Comparison of ENCODE assay signal across 14 cellular contexts in genomic region chr11:33060271-33060670, GRCh38. TPM values are rescaled to one million over a fixed set of nuclear protein-coding genes. Genes with fewer than 3 reads are reported as not detected.
DNase-seq lines count a peak whose midpoint lies in the region; ATAC-seq and TF ChIP-seq lines count a peak whose summit lies in the region.
"Had no signal": no experiment of that assay in that cellular context is flagged by ENCODE, and none has a peak within 500 bp of the region (broad histone marks: within the 10 kb centered on the region; RNA-seq: fewer than 3 reads in every experiment).

No MANE protein-coding gene starts in this region.

- ATAC-seq in stimulated activated naive B cell treated with anti-CD40 and anti-IgM and Interleukin-4, amounts not matched to agents 10 μg/mL and 1 μg/mL and 100 μg/mL, for 72 hours (replicated peaks), result no peak
- ATAC-seq in GM21526 (IDR thresholded peaks at IDR 0.05; ENCODE audit: low FRiP score, unreplicated experiment), result no peak
- ATAC-seq: natural killer cell treated with Interleukin-12 subunit alpha and Interleukin-12 subunit beta and Interleukin-15 and Interleukin-18, amount 100 ng/mL, for 72 hours had no signal

- H3K27me3 Mint-ChIP-seq in stimulated activated naive B cell treated with anti-CD40 and anti-IgM and Interleukin-4, amounts not matched to agents 10 μg/mL and 1 μg/mL and 100 μg/mL, for 72 hours, result no peaks in the 10 kb centered on the region
- H3K27me3 Mint-ChIP-seq: activated naive CD8-positive, alpha-beta T cell treated with anti-CD3 and anti-CD28 coated beads for 36 hours; natural killer cell treated with Interleukin-12 subunit alpha and Interleukin-12 subunit beta and Interleukin-15 and Interleukin-18, amount 100 ng/mL, for 72 hours had no signal

- H3K9me3 Mint-ChIP-seq in stimulated activated naive B cell treated with anti-CD40 and anti-IgM and Interleukin-4, amounts not matched to agents 10 μg/mL and 1 μg/mL and 100 μg/mL, for 72 hours, result no peaks in the 10 kb centered on the region
- H3K9me3 Mint-ChIP-seq: activated naive CD8-positive, alpha-beta T cell treated with anti-CD3 and anti-CD28 coated beads for 36 hours; natural killer cell treated with Interleukin-12 subunit alpha and Interleukin-12 subunit beta and Interleukin-15 and Interleukin-18, amount 100 ng/mL, for 72 hours had no signal

- no peaks in the 10 kb centered on the region for H3K27me3 ChIP-seq in hepatocyte
- H3K27me3 ChIP-seq: stomach had no signal

- H3K36me3 Mint-ChIP-seq in stimulated activated naive B cell treated with anti-CD40 and anti-IgM and Interleukin-4, amounts not matched to agents 10 μg/mL and 1 μg/mL and 100 μg/mL, for 72 hours, result peaks cover 39 to 54% of the 10 kb centered on the region in 2 donors

- H3K4me3 ChIP-seq in OCI-LY7 (ENCODE audit: low read depth, low read length, poor library complexity, severe bottlenecking) (no peak overlapping the region), hepatocyte (no peak overlapping the region)
- H3K4me3 ChIP-seq: stomach had no signal

- 88% methylated on average over 3 of the region's 3 CpGs for WGBS in hepatocyte (ENCODE audit: low lambda C conversion rate, missing lambda C conversion rate)

- H2AFZ ChIP-seq in OCI-LY7 (ENCODE audit: low read length), result no peak overlapping the region
- H2AFZ ChIP-seq in hepatocyte, result no peak overlapping the region

- peak overlapping the region; percentile 47 for H3K27ac Mint-ChIP-seq in stimulated activated naive B cell treated with anti-CD40 and anti-IgM and Interleukin-4, amounts not matched to agents 10 μg/mL and 1 μg/mL and 100 μg/mL, for 72 hours

- no peaks in the 10 kb centered on the region for H3K79me2 ChIP-seq in OCI-LY7 (ENCODE audit: insufficient read depth, low read depth, low read length)
- no peaks in the 10 kb centered on the region for H3K79me2 ChIP-seq in hepatocyte

- no TSS peak for BruUV-seq in OCI-LY7 (replicated peaks; lab: Mats Ljungman, UMichigan)

- H4K20me1 ChIP-seq in OCI-LY7 (ENCODE audit: insufficient read depth, low read length) (no peaks in the 10 kb centered on the region), hepatocyte (ENCODE audit: insufficient read depth, poor library complexity, severe bottlenecking) (no peaks in the 10 kb centered on the region)

- no peaks in the 10 kb centered on the region for H3K9me2 ChIP-seq in OCI-LY7 (ENCODE audit: insufficient read depth, low read length)
- H3K9me2 ChIP-seq in hepatocyte (replicated peaks; ENCODE audit: insufficient read depth), result no peaks in the 10 kb centered on the region

- POLR2A ChIA-PET in OCI-LY7 (lab: Charles Lee), result interaction anchor here (0.5 to 2.0 kb wide), 3 partner anchors 16 to 45 kb away, joined by 5 to 9 read pairs (median 8); partner anchors contain the start of gene DEPDC7

- H3K4me1 ChIP-seq in OCI-LY7 (ENCODE audit: insufficient read depth, low read length, poor library complexity, severe bottlenecking) (peaks cover 8% of the 10 kb centered on the region), hepatocyte (ENCODE audit: insufficient read depth) (peaks cover 10% of the 10 kb centered on the region)

- H3K27ac ChIP-seq in OCI-LY7 (ENCODE audit: low read depth, low read length, poor library complexity, severe bottlenecking), result no peak overlapping the region
- H3K27ac ChIP-seq in hepatocyte, result peak overlapping the region; percentile 79

- H3K36me3 ChIP-seq in OCI-LY7 (ENCODE audit: insufficient read depth, low read length), result peaks cover 65% of the 10 kb centered on the region
- no peaks in the 10 kb centered on the region for H3K36me3 ChIP-seq in hepatocyte (replicated peaks; ENCODE audit: insufficient read depth, low read depth)

- DNase-seq in NCI-H345 (lab: John Stamatoyannopoulos, UW), result peak; percentile 40
- no peak for DNase-seq in NCI-H345 treated with DMSO at 0.1 percent for 48 hours (lab: John Stamatoyannopoulos, UW; ENCODE audit: unreplicated experiment)
- DNase-seq in OCI-LY7 (ENCODE audit: low spot score), result peak; percentile 39
- DNase-seq in hepatocyte (ENCODE audit: low spot score), result no peak
- no peak for DNase-seq in stimulated activated naive B cell treated with anti-CD40 and anti-IgM and Interleukin-4, amounts not matched to agents 10 μg/mL and 1 μg/mL and 100 μg/mL, for 72 hours
- no peak for DNase-seq in activated T-cell treated with anti-CD3 and anti-CD28 coated beads, Interleukin-2, amount 50 U/mL, for 48 hours
- DNase-seq in SKM-1 (lab: John Stamatoyannopoulos, UW; ENCODE audit: unreplicated experiment), result no peak
- DNase-seq: activated naive CD8-positive, alpha-beta T cell treated with anti-CD3 and anti-CD28 coated beads for 36 hours; central memory CD4-positive, alpha-beta T cell; KBM-7; NCI-H187; stomach had no signal

- intact Hi-C loops in OCI-LY7 (cut with micrococcal nuclease; ENCODE audit: unreplicated experiment), result no loop called here

- H3K4me1 Mint-ChIP-seq in stimulated activated naive B cell treated with anti-CD40 and anti-IgM and Interleukin-4, amounts not matched to agents 10 μg/mL and 1 μg/mL and 100 μg/mL, for 72 hours, result peaks cover 22 to 44% of the 10 kb centered on the region in 2 donors

- no peak overlapping the region for H3K4me3 Mint-ChIP-seq in stimulated activated naive B cell treated with anti-CD40 and anti-IgM and Interleukin-4, amounts not matched to agents 10 μg/mL and 1 μg/mL and 100 μg/mL, for 72 hours
- H3K4me3 Mint-ChIP-seq: activated naive CD8-positive, alpha-beta T cell treated with anti-CD3 and anti-CD28 coated beads for 36 hours; natural killer cell treated with Interleukin-12 subunit alpha and Interleukin-12 subunit beta and Interleukin-15 and Interleukin-18, amount 100 ng/mL, for 72 hours had no signal

- no peak overlapping the region for H3K4me2 ChIP-seq in OCI-LY7 (ENCODE audit: low read length)
- no peak overlapping the region for H3K4me2 ChIP-seq in hepatocyte

- TF ChIP-seq CTCF in OCI-LY7 (conservative IDR thresholded peaks at IDR 0.05; ENCODE audit: low read length), result no peak
- no peak for TF ChIP-seq CTCF in hepatocyte (IDR thresholded peaks at IDR 0.05; ENCODE audit: poor library complexity)

- CTCF ChIA-PET in OCI-LY7 (lab: Charles Lee; ENCODE audit: unreplicated experiment), result no interaction called here

- no peaks in the 10 kb centered on the region for H3K9me3 ChIP-seq in OCI-LY7 (ENCODE audit: low read length)
- no peaks in the 10 kb centered on the region for H3K9me3 ChIP-seq in hepatocyte (ENCODE audit: low read depth)
- H3K9me3 ChIP-seq: stomach had no signal

RNA-seq across cellular contexts. Expression of gene TCP11L1, which starts 20.9 kb away (rescaled TPM):
- 22.7 and 24.6 TPM in 2 replicates for total RNA-seq in OCI-LY7 (2014; rRNA removed; shearing (Covaris generic))
- total RNA-seq in OCI-LY7 (2022) (26.1 and 32.6 TPM in 2 replicates), hepatocyte (16.8 and 25.5 TPM in 2 replicates)
- polyA plus RNA-seq in hepatocyte, result 9.8 and 11.2 TPM in 2 replicates

RNA-seq across cellular contexts. Expression of gene DEPDC7, which starts 44.6 kb away (rescaled TPM):
- total RNA-seq in OCI-LY7 (2014; rRNA removed; shearing (Covaris generic)), result 0.66 and 0.82 TPM in 2 replicates
- total RNA-seq in OCI-LY7 (2022), result 1.5 and 1.6 TPM in 2 replicates
- 21.3 and 21.5 TPM in 2 replicates for total RNA-seq in hepatocyte
- 12.1 and 12.5 TPM in 2 replicates for polyA plus RNA-seq in hepatocyte

Comparison
In these comparisons a context has a peak if more than half of its experiments do, and no peak if none do; other contexts are left out.
1. DNase-seq: peak in NCI-H345 (single experiment) and OCI-LY7 (single experiment); none in NCI-H345 treated with DMSO at 0.1 percent for 48 hours (single experiment), hepatocyte (single experiment), stimulated activated naive B cell treated with anti-CD40 and anti-IgM and Interleukin-4, amounts not matched to agents 10 μg/mL and 1 μg/mL and 100 μg/mL, for 72 hours (single experiment), activated T-cell treated with anti-CD3 and anti-CD28 coated beads, Interleukin-2, amount 50 U/mL, for 48 hours (0 of 2) and SKM-1 (single experiment).